Comparison of ENCODE assay signal across 8 cellular contexts in genomic region chr2:182784777-182785176, GRCh38.
DNase-seq lines count a peak whose midpoint lies in the region; ATAC-seq, FAIRE-seq and TF ChIP-seq lines count a peak whose summit lies in the region.

No MANE protein-coding gene starts in this region.

- CTCF ChIA-PET in A549 (lab: Yijun Ruan, JAX) = interaction anchor here (0.6 to 2.6 kb wide), 9 partner anchors 9 to 472 kb away, joined by 3 to 12 read pairs (median 4); no protein-coding TSS in a partner anchor

- 86% methylated on average over 1 of the region's 1 CpG for WGBS in A549 (ENCODE audit: missing lambda C conversion rate)
- whole genome bisulfite sequencing in pancreas, 2 donors = 35 to 50% methylated on average over 1 of the region's 1 CpG

- FAIRE-seq in A549 (lab: Jason Lieb, UNC) (no peak), pancreas (lab: Jason Lieb, UNC) (peak; percentile 71)

- DNase-seq in A549 (ENCODE audit: low read depth in 1 of 2, low spot score in 1 of 2) = peak in 1 of 2 experiments; percentile 36
- peak; percentile 22 for DNase-seq in NCI-H460 (ENCODE audit: extremely low read depth, low read depth)
- peak; percentile 62 for DNase-seq in dermis blood vessel endothelial cell
- no peak for DNase-seq in pancreas
- DNase-seq in GDM1 (lab: John Stamatoyannopoulos, UW) = no peak
- no peak for DNase-seq in GM19238 (ENCODE audit: insufficient read length, low spot score)

- peak; percentile 50 to 80; a peak in 3 of 6 replicates for ATAC-seq in A549
- peak; percentile 56 for ATAC-seq in GM18511 (IDR thresholded peaks at IDR 0.05; ENCODE audit: unreplicated experiment)
- ATAC-seq in pancreas = peak; percentile 46 to 81 (median 48)
- no peak for ATAC-seq in HG03135 (IDR thresholded peaks at IDR 0.05; ENCODE audit: unreplicated experiment)

- H3K4me1 ChIP-seq in A549 (no peaks in the 10 kb centered on the region), pancreas (no peaks in the 10 kb centered on the region)

- no peak for TF ChIP-seq EP300 in A549 (IDR thresholded peaks at IDR 0.05)

- POLR2A ChIA-PET in A549 (lab: Yijun Ruan, JAX) = no interaction called here

- intact Hi-C loops in pancreas (cut with DNase I) = no loop called here

- no peaks in the 10 kb centered on the region for H3K27me3 ChIP-seq in pancreas

- H3K9me3 ChIP-seq in A549 = no peaks in the 10 kb centered on the region
- no peaks in the 10 kb centered on the region for H3K9me3 ChIP-seq in pancreas

- H3K4me3 ChIP-seq in A549 = no peak overlapping the region
- no peak overlapping the region for H3K4me3 ChIP-seq in pancreas

- peak; percentile 62 to 67 for TF ChIP-seq RAD21 in A549 (conservative IDR thresholded peaks at IDR 0.05 in 1 of 2, IDR thresholded peaks at IDR 0.05 in 1 of 2)

- TF ChIP-seq CTCF in A549 (IDR thresholded peaks at IDR 0.05) (peak; percentile 64), pancreas (IDR thresholded peaks at IDR 0.05) (peak in 3 of 4 donors; percentile 16 to 27 (median 20))

- no peak for TF ChIP-seq POLR2A in A549 (IDR thresholded peaks at IDR 0.05; ENCODE audit: low read length)

- H3K4me2 ChIP-seq in A549 = no peak overlapping the region

- no peak overlapping the region; a peak in 1 of 6 replicates for H3K27ac ChIP-seq in A549
- H3K27ac ChIP-seq in pancreas = no peak overlapping the region

- H3K36me3 ChIP-seq in pancreas = no peaks in the 10 kb centered on the region

TF ChIP-seq in A549, 52 proteins besides CTCF, POLR2A, EP300 and RAD21:
- TF ChIP-seq CHD2 (IDR thresholded peaks at IDR 0.05; ENCODE audit: low read length, partially characterized antibody) (no peak), SMC3 (IDR thresholded peaks at IDR 0.05) (peak; percentile 48; the same call in 2 of the 3 replicates)

Comparison
In these comparisons a context has a peak if more than half of its experiments do, and no peak if none do; other contexts are left out.
1. DNase-seq: peak in NCI-H460 (single experiment) and dermis blood vessel endothelial cell (single experiment); none in pancreas (0 of 6), GDM1 (single experiment) and GM19238 (single experiment).